In the genomic region with DNA sequence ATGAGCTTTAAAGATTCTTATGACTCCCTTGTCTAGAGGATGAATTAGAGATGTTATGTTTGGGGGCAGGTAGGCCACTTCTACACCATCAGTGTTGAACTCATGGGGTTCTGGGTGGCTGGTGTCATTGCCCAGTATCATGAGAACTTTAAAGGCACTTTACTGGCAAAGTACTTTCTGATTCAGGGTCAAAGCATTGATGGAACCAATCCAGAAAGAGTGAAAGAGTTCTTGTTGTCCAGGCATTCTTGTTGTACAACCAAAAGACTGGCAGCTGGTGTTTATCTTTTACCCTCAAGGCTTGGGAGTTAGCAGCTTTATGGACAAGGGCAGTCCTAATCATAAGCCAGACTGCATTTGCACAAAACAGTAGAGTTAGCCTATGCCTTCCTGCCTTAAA, we compare ENCODE assay signal across 20 cellular contexts.
"Had no signal": no experiment of that assay in that cellular context is flagged by ENCODE, and none has a peak within 500 bp of the region (broad histone marks: within the 10 kb centered on the region; RNA-seq: fewer than 3 reads in every experiment).

No MANE protein-coding gene starts in this region.

- H3K9me3 ChIP-seq: suprapubic skin, transverse colon, vagina had no signal

- H3K4me3 Mint-ChIP-seq: activated B cell treated with CpG ODN at 0.5 μM for 24 hours; activated CD4-positive, alpha-beta memory T cell treated with anti-CD3 and anti-CD28 coated beads, Interleukin-2, amount 10 ng/mL, durations not matched to agents 7 days and 5 days; activated CD8-positive, alpha-beta memory T cell treated with anti-CD3 and anti-CD28 coated beads, Interleukin-2, amount 10 ng/mL, durations not matched to agents 7 days and 5 days; activated naive CD4-positive, alpha-beta T cell treated with anti-CD3 and anti-CD28 coated beads for 36 hours; nephron progenitor cell; stimulated activated naive CD8-positive, alpha-beta T cell treated with anti-CD3 and anti-CD28 coated beads, Interleukin-15, Interleukin-2, amounts not matched to agents 100 ng/mL and 50 ng/mL, for 24 hours; T-cell had no signal

- H3K27ac ChIP-seq: skin epidermis, suprapubic skin, transverse colon, vagina had no signal

- DNase-seq: activated B cell treated with CpG ODN at 0.5 μM for 24 hours; activated CD4-positive, alpha-beta memory T cell treated with anti-CD3 and anti-CD28 coated beads, Interleukin-2, amount 10 ng/mL, durations not matched to agents 7 days and 5 days; activated CD4-positive, alpha-beta T cell treated with anti-CD3 and anti-CD28 coated beads for 4 hours; activated CD8-positive, alpha-beta memory T cell treated with anti-CD3 and anti-CD28 coated beads, Interleukin-2, amount 10 ng/mL, durations not matched to agents 7 days and 5 days; activated naive CD4-positive, alpha-beta T cell treated with anti-CD3 and anti-CD28 coated beads for 36 hours; aorta; cerebellar nuclear complex; cortex of kidney; left colon; nephron progenitor cell; nucleus accumbens; right cardiac atrium; T-cell; transverse colon had no signal

- H3K36me3 ChIP-seq: suprapubic skin, transverse colon, vagina had no signal

- H3K4me3 ChIP-seq: lung, skin epidermis, suprapubic skin, transverse colon, vagina had no signal

- H3K27me3 ChIP-seq: suprapubic skin, transverse colon, vagina had no signal

- H3K27me3 Mint-ChIP-seq: activated B cell treated with CpG ODN at 0.5 μM for 24 hours; activated CD4-positive, alpha-beta memory T cell treated with anti-CD3 and anti-CD28 coated beads, Interleukin-2, amount 10 ng/mL, durations not matched to agents 7 days and 5 days; activated CD8-positive, alpha-beta memory T cell treated with anti-CD3 and anti-CD28 coated beads, Interleukin-2, amount 10 ng/mL, durations not matched to agents 7 days and 5 days; stimulated activated naive CD8-positive, alpha-beta T cell treated with anti-CD3 and anti-CD28 coated beads, Interleukin-15, Interleukin-2, amounts not matched to agents 100 ng/mL and 50 ng/mL, for 24 hours; T-cell had no signal

- H3K4me1 ChIP-seq: suprapubic skin, transverse colon had no signal

- ATAC-seq: activated CD8-positive, alpha-beta memory T cell treated with anti-CD3 and anti-CD28 coated beads, Interleukin-2, amount 10 ng/mL, durations not matched to agents 7 days and 5 days; left colon; right cardiac atrium; T-cell had no signal

- H3K27ac Mint-ChIP-seq: activated B cell treated with CpG ODN at 0.5 μM for 24 hours; activated CD4-positive, alpha-beta memory T cell treated with anti-CD3 and anti-CD28 coated beads, Interleukin-2, amount 10 ng/mL, durations not matched to agents 7 days and 5 days; activated CD8-positive, alpha-beta memory T cell treated with anti-CD3 and anti-CD28 coated beads, Interleukin-2, amount 10 ng/mL, durations not matched to agents 7 days and 5 days; activated naive CD4-positive, alpha-beta T cell treated with anti-CD3 and anti-CD28 coated beads for 36 hours; activated T-helper 2 cell treated with anti-CD3 and anti-CD28 coated beads, Interferon-gamma antibody, Interleukin-2, Interleukin-4, amounts not matched to agents 10 μg/mL and 5 μg/mL and 100 μg/mL, durations not matched to agents 14 hours and 24 hours and 36 hours; nephron progenitor cell; stimulated activated naive CD8-positive, alpha-beta T cell treated with anti-CD3 and anti-CD28 coated beads, Interleukin-15, Interleukin-2, amounts not matched to agents 100 ng/mL and 50 ng/mL, for 24 hours; T-cell had no signal

- H3K36me3 Mint-ChIP-seq: activated CD8-positive, alpha-beta memory T cell treated with anti-CD3 and anti-CD28 coated beads, Interleukin-2, amount 10 ng/mL, durations not matched to agents 7 days and 5 days; T-cell had no signal

- H3K4me1 Mint-ChIP-seq: activated B cell treated with CpG ODN at 0.5 μM for 24 hours; activated CD4-positive, alpha-beta memory T cell treated with anti-CD3 and anti-CD28 coated beads, Interleukin-2, amount 10 ng/mL, durations not matched to agents 7 days and 5 days; activated CD8-positive, alpha-beta memory T cell treated with anti-CD3 and anti-CD28 coated beads, Interleukin-2, amount 10 ng/mL, durations not matched to agents 7 days and 5 days; nephron progenitor cell; T-cell had no signal
